Comparison of ENCODE assay signal across 17 cellular contexts in the genomic region with DNA sequence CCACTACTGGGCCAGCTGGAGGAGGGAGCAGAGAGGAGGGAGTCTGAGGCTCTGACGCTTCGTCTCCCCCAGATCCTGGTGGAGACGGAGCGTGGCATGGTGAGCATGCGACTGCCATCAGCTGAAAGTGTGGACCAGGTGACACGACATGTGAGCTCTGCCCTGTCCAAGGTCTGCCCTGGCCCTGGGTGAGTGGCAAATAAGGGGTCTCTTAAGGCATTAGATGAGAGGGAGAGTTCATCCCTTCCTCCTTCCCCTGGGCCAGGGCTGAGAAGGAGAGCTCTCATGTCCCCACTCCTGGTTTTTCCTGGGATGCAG. TPM values are rescaled to one million over a fixed set of nuclear protein-coding genes. Genes with fewer than 3 reads are reported as not detected.
DNase-seq lines count a peak whose midpoint lies in the region; ATAC-seq and TF ChIP-seq lines count a peak whose summit lies in the region.
"Had no signal": no experiment of that assay in that cellular context is flagged by ENCODE, and none has a peak within 500 bp of the region (broad histone marks: within the 10 kb centered on the region; RNA-seq: fewer than 3 reads in every experiment).

No MANE protein-coding gene starts in this region.

- POLR2A ChIA-PET in CD8-positive, alpha-beta T cell (lab: Charles Lee): interaction anchor here (0.6 to 3.3 kb wide), 3 partner anchors 40 to 56 kb away, joined by 3 to 11 read pairs (median 3); a partner anchor contains a TSS

- H3K4me1 Mint-ChIP-seq in activated naive CD8-positive, alpha-beta T cell (ENCODE audit: low read depth): peaks cover 18% of the 10 kb centered on the region
- peaks cover 28% of the 10 kb centered on the region for H3K4me1 Mint-ChIP-seq in activated naive CD8-positive, alpha-beta T cell treated with anti-CD3 and anti-CD28 coated beads, Interleukin-2, amount 50 U/mL, for 24 hours
- peaks cover 32% of the 10 kb centered on the region for H3K4me1 Mint-ChIP-seq in CD14-positive monocyte
- H3K4me1 Mint-ChIP-seq in CD8-positive, alpha-beta T cell (ENCODE audit: low read depth): peaks cover 16% of the 10 kb centered on the region
- peaks cover 27% of the 10 kb centered on the region for H3K4me1 Mint-ChIP-seq in activated T-helper 1 cell treated with anti-CD3 and anti-CD28 coated beads, Interleukin-12 subunit alpha, Interleukin-12 subunit beta, Interleukin-2, Interleukin-4 antibody, amounts not matched to agents 30 ng/mL and 10 ng/mL and 1 ng/mL, durations not matched to agents 14 hours and 24 hours and 36 hours (ENCODE audit: low read depth)

- CTCF ChIA-PET in CD8-positive, alpha-beta T cell (lab: Charles Lee): interaction anchor here (24.8 kb wide), 1 partner anchor 45 kb away, joined by 873 read pairs; a partner anchor contains a TSS

- H3K9me3 Mint-ChIP-seq in activated naive CD8-positive, alpha-beta T cell (ENCODE audit: low read depth): no peaks in the 10 kb centered on the region
- no peaks in the 10 kb centered on the region for H3K9me3 Mint-ChIP-seq in activated naive CD8-positive, alpha-beta T cell treated with anti-CD3 and anti-CD28 coated beads, Interleukin-2, amount 50 U/mL, for 24 hours
- H3K9me3 Mint-ChIP-seq in CD14-positive monocyte: peaks cover 0 to 3% (median 0%) of the 10 kb centered on the region in 7 donors
- no peaks in the 10 kb centered on the region for H3K9me3 Mint-ChIP-seq in CD8-positive, alpha-beta T cell
- no peaks in the 10 kb centered on the region for H3K9me3 Mint-ChIP-seq in activated T-helper 1 cell treated with anti-CD3 and anti-CD28 coated beads, Interleukin-12 subunit alpha, Interleukin-12 subunit beta, Interleukin-2, Interleukin-4 antibody, amounts not matched to agents 30 ng/mL and 10 ng/mL and 1 ng/mL, durations not matched to agents 14 hours and 24 hours and 36 hours
- H3K9me3 Mint-ChIP-seq: CD4-positive, alpha-beta T cell had no signal

- TF ChIP-seq CTCF in CD14-positive monocyte (IDR thresholded peaks at IDR 0.05) (no peak), RWPE2 (IDR thresholded peaks at IDR 0.05; ENCODE audit: poor library complexity, severe bottlenecking) (no peak)
- no peak for TF ChIP-seq CTCF in CD8-positive, alpha-beta T cell (IDR thresholded peaks at IDR 0.05)

- peaks cover 8% of the 10 kb centered on the region for H3K27me3 Mint-ChIP-seq in activated naive CD8-positive, alpha-beta T cell
- H3K27me3 Mint-ChIP-seq in activated naive CD8-positive, alpha-beta T cell treated with anti-CD3 and anti-CD28 coated beads, Interleukin-2, amount 50 U/mL, for 24 hours: peaks cover 29% of the 10 kb centered on the region
- peaks cover 15 to 38% (median 27%) of the 10 kb centered on the region in 3 donors for H3K27me3 Mint-ChIP-seq in CD14-positive monocyte (ENCODE audit: low read depth in 3 of 3)
- H3K27me3 Mint-ChIP-seq in CD8-positive, alpha-beta T cell (ENCODE audit: low read depth): peaks cover 11% of the 10 kb centered on the region
- H3K27me3 Mint-ChIP-seq in activated T-helper 1 cell treated with anti-CD3 and anti-CD28 coated beads, Interleukin-12 subunit alpha, Interleukin-12 subunit beta, Interleukin-2, Interleukin-4 antibody, amounts not matched to agents 30 ng/mL and 10 ng/mL and 1 ng/mL, durations not matched to agents 14 hours and 24 hours and 36 hours (ENCODE audit: insufficient read depth): peaks cover 11% of the 10 kb centered on the region

- ATAC-seq in activated naive CD8-positive, alpha-beta T cell treated with anti-CD3 and anti-CD28 coated beads, Interleukin-2, amount 50 U/mL, for 24 hours: no peak
- ATAC-seq in RWPE2 (ENCODE audit: low read depth): no peak
- no peak for ATAC-seq in CD8-positive, alpha-beta T cell

- peak overlapping the region; percentile 46 for H3K27ac Mint-ChIP-seq in activated naive CD8-positive, alpha-beta T cell
- no peak overlapping the region for H3K27ac Mint-ChIP-seq in activated naive CD8-positive, alpha-beta T cell treated with anti-CD3 and anti-CD28 coated beads, Interleukin-2, amount 50 U/mL, for 24 hours
- no peak overlapping the region for H3K27ac Mint-ChIP-seq in CD14-positive monocyte
- no peak overlapping the region for H3K27ac Mint-ChIP-seq in CD8-positive, alpha-beta T cell
- no peak overlapping the region for H3K27ac Mint-ChIP-seq in activated T-helper 1 cell treated with anti-CD3 and anti-CD28 coated beads, Interleukin-12 subunit alpha, Interleukin-12 subunit beta, Interleukin-2, Interleukin-4 antibody, amounts not matched to agents 30 ng/mL and 10 ng/mL and 1 ng/mL, durations not matched to agents 14 hours and 24 hours and 36 hours
- H3K27ac Mint-ChIP-seq: CD4-positive, alpha-beta T cell had no signal

- no peak overlapping the region for H3K27ac ChIP-seq in RWPE2 (ENCODE audit: poor library complexity, severe bottlenecking)
- no peak overlapping the region for H3K27ac ChIP-seq in CD8-positive, alpha-beta T cell (ENCODE audit: low read depth, low read length)

- peaks cover 3% of the 10 kb centered on the region for H3K27me3 ChIP-seq in RWPE2 (ENCODE audit: insufficient read depth, poor library complexity, severe bottlenecking)
- H3K27me3 ChIP-seq in CD8-positive, alpha-beta T cell (ENCODE audit: insufficient read depth, low read length): no peaks in the 10 kb centered on the region
- H3K27me3 ChIP-seq: BE2C had no signal

- no peaks in the 10 kb centered on the region for H3K36me3 Mint-ChIP-seq in activated naive CD8-positive, alpha-beta T cell
- H3K36me3 Mint-ChIP-seq in activated naive CD8-positive, alpha-beta T cell treated with anti-CD3 and anti-CD28 coated beads, Interleukin-2, amount 50 U/mL, for 24 hours (ENCODE audit: low read depth): no peaks in the 10 kb centered on the region
- H3K36me3 Mint-ChIP-seq in CD14-positive monocyte: peaks cover 0 to 2% of the 10 kb centered on the region in 2 donors
- no peaks in the 10 kb centered on the region for H3K36me3 Mint-ChIP-seq in CD8-positive, alpha-beta T cell
- peaks cover 2% of the 10 kb centered on the region for H3K36me3 Mint-ChIP-seq in activated T-helper 1 cell treated with anti-CD3 and anti-CD28 coated beads, Interleukin-12 subunit alpha, Interleukin-12 subunit beta, Interleukin-2, Interleukin-4 antibody, amounts not matched to agents 30 ng/mL and 10 ng/mL and 1 ng/mL, durations not matched to agents 14 hours and 24 hours and 36 hours (ENCODE audit: low read depth)

- intact Hi-C loops in CD14-positive monocyte (cut with micrococcal nuclease): no loop called here
- intact Hi-C loops in CD8-positive, alpha-beta T cell (cut with DNase I, micrococcal nuclease): no loop called here
- intact Hi-C loops in activated T-helper 1 cell treated with anti-CD3 and anti-CD28 coated beads, Interleukin-12 subunit alpha, Interleukin-12 subunit beta, Interleukin-2, Interleukin-4 antibody, amounts not matched to agents 30 ng/mL and 10 ng/mL and 1 ng/mL, durations not matched to agents 14 hours and 24 hours and 36 hours (cut with micrococcal nuclease): no loop called here

- no peak overlapping the region for H3K4me3 ChIP-seq in RWPE2 (ENCODE audit: severe bottlenecking)
- H3K4me3 ChIP-seq in CD8-positive, alpha-beta T cell (ENCODE audit: low read depth, low read length): no peak overlapping the region
- H3K4me3 ChIP-seq: HAP-1 had no signal

- no peaks in the 10 kb centered on the region for H3K36me3 ChIP-seq in RWPE2 (ENCODE audit: low read depth)
- H3K36me3 ChIP-seq in CD8-positive, alpha-beta T cell (ENCODE audit: insufficient read depth, low read length): no peaks in the 10 kb centered on the region
- H3K36me3 ChIP-seq: BE2C, HAP-1 had no signal

- no peak overlapping the region for H3K4me3 Mint-ChIP-seq in activated naive CD8-positive, alpha-beta T cell
- no peak overlapping the region for H3K4me3 Mint-ChIP-seq in activated naive CD8-positive, alpha-beta T cell treated with anti-CD3 and anti-CD28 coated beads, Interleukin-2, amount 50 U/mL, for 24 hours
- H3K4me3 Mint-ChIP-seq in CD14-positive monocyte: no peak overlapping the region
- no peak overlapping the region for H3K4me3 Mint-ChIP-seq in CD8-positive, alpha-beta T cell
- no peak overlapping the region for H3K4me3 Mint-ChIP-seq in activated T-helper 1 cell treated with anti-CD3 and anti-CD28 coated beads, Interleukin-12 subunit alpha, Interleukin-12 subunit beta, Interleukin-2, Interleukin-4 antibody, amounts not matched to agents 30 ng/mL and 10 ng/mL and 1 ng/mL, durations not matched to agents 14 hours and 24 hours and 36 hours

- H3K4me1 ChIP-seq in RWPE2 (ENCODE audit: insufficient read depth, poor library complexity, severe bottlenecking): no peaks in the 10 kb centered on the region
- peaks cover 18% of the 10 kb centered on the region for H3K4me1 ChIP-seq in CD8-positive, alpha-beta T cell (ENCODE audit: insufficient read depth, low read length)
- H3K4me1 ChIP-seq: HAP-1 had no signal

- no peaks in the 10 kb centered on the region for H3K9me3 ChIP-seq in RWPE2 (ENCODE audit: severe bottlenecking)
- no peaks in the 10 kb centered on the region for H3K9me3 ChIP-seq in CD8-positive, alpha-beta T cell (ENCODE audit: low read length)
- H3K9me3 ChIP-seq: BE2C, HAP-1 had no signal

- no peak for DNase-seq in activated naive CD8-positive, alpha-beta T cell treated with anti-CD3 and anti-CD28 coated beads, Interleukin-2, amount 50 U/mL, for 24 hours
- DNase-seq in CD14-positive monocyte (ENCODE audit: low spot score): peak; percentile 35
- peak; percentile 58 for DNase-seq in RWPE2 (ENCODE audit: low spot score)
- DNase-seq in mesenteric fat pad (ENCODE audit: low spot score): peak; percentile 62
- DNase-seq in CD8-positive, alpha-beta T cell: no peak
- no peak for DNase-seq in activated T-helper 1 cell treated with anti-CD3 and anti-CD28 coated beads, Interleukin-12 subunit alpha, Interleukin-12 subunit beta, Interleukin-2, Interleukin-4 antibody, amounts not matched to agents 30 ng/mL and 10 ng/mL and 1 ng/mL, durations not matched to agents 14 hours and 24 hours and 36 hours (ENCODE audit: low spot score)
- DNase-seq in HuH-7.5 (ENCODE audit: low spot score): no peak
- DNase-seq: ACHN, BE2C, DMS153, DMS79, GDM1 had no signal

RNA-seq across cellular contexts. Expression of a gene that starts 2.5 kb away (rescaled TPM):
- not detected for polyA plus RNA-seq in CD14-positive monocyte
- total RNA-seq in mesenteric fat pad: 0.61 TPM
- total RNA-seq in CD8-positive, alpha-beta T cell: under 1 TPM; 0.14 to 0.19 TPM
- total RNA-seq in activated T-helper 1 cell treated with anti-CD3 and anti-CD28 coated beads, Interleukin-12 subunit alpha, Interleukin-12 subunit beta, Interleukin-2, Interleukin-4 antibody, amounts not matched to agents 30 ng/mL and 10 ng/mL and 1 ng/mL, durations not matched to agents 14 hours and 24 hours and 36 hours: 3.0 and 3.4 TPM in 2 replicates

RNA-seq across cellular contexts. Expression of a gene that starts 17.1 kb away (rescaled TPM):
- polyA plus RNA-seq in CD14-positive monocyte: not detected
- not detected for total RNA-seq in mesenteric fat pad
- not detected for total RNA-seq in CD8-positive, alpha-beta T cell
- total RNA-seq in activated T-helper 1 cell treated with anti-CD3 and anti-CD28 coated beads, Interleukin-12 subunit alpha, Interleukin-12 subunit beta, Interleukin-2, Interleukin-4 antibody, amounts not matched to agents 30 ng/mL and 10 ng/mL and 1 ng/mL, durations not matched to agents 14 hours and 24 hours and 36 hours: not detected in 2 replicates
- total RNA-seq: CD4-positive, alpha-beta T cell; Daoy; H1 had no signal

RNA-seq across cellular contexts. Expression of a gene that starts 39.8 kb away (rescaled TPM):
- polyA plus RNA-seq in CD14-positive monocyte: 10 to 100 TPM; 29.9 to 34.2 TPM
- 39.1 TPM for total RNA-seq in mesenteric fat pad
- 1 to 10 TPM; 4.9 to 5.2 TPM for total RNA-seq in CD8-positive, alpha-beta T cell
- 55.0 and 62.8 TPM in 2 replicates for total RNA-seq in activated T-helper 1 cell treated with anti-CD3 and anti-CD28 coated beads, Interleukin-12 subunit alpha, Interleukin-12 subunit beta, Interleukin-2, Interleukin-4 antibody, amounts not matched to agents 30 ng/mL and 10 ng/mL and 1 ng/mL, durations not matched to agents 14 hours and 24 hours and 36 hours

Comparison
In these comparisons a context has a peak if more than half of its experiments do, and no peak if none do; other contexts are left out.
1. DNase-seq: peak in CD14-positive monocyte (single experiment), RWPE2 (single experiment) and mesenteric fat pad (single experiment); none in activated naive CD8-positive, alpha-beta T cell treated with anti-CD3 and anti-CD28 coated beads, Interleukin-2, amount 50 U/mL, for 24 hours (single experiment), CD8-positive, alpha-beta T cell (0 of 7), activated T-helper 1 cell treated with anti-CD3 and anti-CD28 coated beads, Interleukin-12 subunit alpha, Interleukin-12 subunit beta, Interleukin-2, Interleukin-4 antibody, amounts not matched to agents 30 ng/mL and 10 ng/mL and 1 ng/mL, durations not matched to agents 14 hours and 24 hours and 36 hours (single experiment) and HuH-7.5 (single experiment).